In genomic region chr4:34250562-34250961, GRCh38 we compare ENCODE assay signal across 24 cellular contexts.
DNase-seq lines count a peak whose midpoint lies in the region; ATAC-seq and TF ChIP-seq lines count a peak whose summit lies in the region.
"Had no signal": no experiment of that assay in that cellular context is flagged by ENCODE, and none has a peak within 500 bp of the region (broad histone marks: within the 10 kb centered on the region; RNA-seq: fewer than 3 reads in every experiment).

No MANE protein-coding gene starts in this region.

- H3K27ac Mint-ChIP-seq in HFFc6, result no peak overlapping the region
- H3K27ac Mint-ChIP-seq in glutamatergic neuron (ENCODE audit: unreplicated experiment), result no peak overlapping the region
- H3K27ac Mint-ChIP-seq: activated CD4-positive, alpha-beta T cell treated with anti-CD3 and anti-CD28 coated beads, Interleukin-2, amount 10 ng/mL, durations not matched to agents 24 days and 14 days; CD4-positive, alpha-beta memory T cell; H9; stimulated activated effector memory CD8-positive, alpha-beta T cell treated with anti-CD3 and anti-CD28 coated beads, Interleukin-12 subunit alpha, Interleukin-12 subunit beta, amount 100 ng/mL, for 72 hours had no signal

- H3K4me1 Mint-ChIP-seq in HFFc6 (ENCODE audit: low read depth), result peaks cover 17% of the 10 kb centered on the region
- H3K4me1 Mint-ChIP-seq in glutamatergic neuron (ENCODE audit: low read depth, unreplicated experiment), result no peaks in the 10 kb centered on the region
- H3K4me1 Mint-ChIP-seq: activated CD4-positive, alpha-beta T cell treated with anti-CD3 and anti-CD28 coated beads, Interleukin-2, amount 10 ng/mL, durations not matched to agents 24 days and 14 days; CD4-positive, alpha-beta memory T cell; H9; neural crest cell; stimulated activated effector memory CD8-positive, alpha-beta T cell treated with anti-CD3 and anti-CD28 coated beads, Interleukin-12 subunit alpha, Interleukin-12 subunit beta, amount 100 ng/mL, for 72 hours had no signal

- H3K27ac ChIP-seq in AG04450 (ENCODE audit: low read depth, low read length), result no peak overlapping the region
- H3K27ac ChIP-seq: thyroid gland had no signal

- no peaks in the 10 kb centered on the region for H3K9me3 ChIP-seq in AG04450 (ENCODE audit: control insufficient read depth, insufficient read depth, low read length)
- H3K9me3 ChIP-seq in adipocyte (ENCODE audit: control insufficient read depth, low read length), result no peaks in the 10 kb centered on the region
- H3K9me3 ChIP-seq: SK-N-SH, thyroid gland had no signal

- POLR2A ChIA-PET in AG04450 (lab: Yijun Ruan, JAX), result no interaction called here

- no peak overlapping the region for H3K9ac ChIP-seq in adipocyte (ENCODE audit: low read length)
- H3K9ac ChIP-seq: SK-N-SH had no signal

- CTCF ChIA-PET in AG04450 (lab: Charles Lee), result no interaction called here

- H3K4me1 ChIP-seq in adipocyte (ENCODE audit: control insufficient read depth, insufficient read depth, low read length), result peaks cover 9% of the 10 kb centered on the region
- H3K4me1 ChIP-seq: thyroid gland had no signal

- no peaks in the 10 kb centered on the region for H3K36me3 ChIP-seq in adipocyte (ENCODE audit: control insufficient read depth, insufficient read depth, low read length, severe bottlenecking)
- H3K36me3 ChIP-seq: thyroid gland had no signal

- H3K9me3 Mint-ChIP-seq in HFFc6 (no peaks in the 10 kb centered on the region), glutamatergic neuron (ENCODE audit: unreplicated experiment) (no peaks in the 10 kb centered on the region)
- H3K9me3 Mint-ChIP-seq: neural crest cell had no signal

- no peaks in the 10 kb centered on the region for H3K27me3 ChIP-seq in AG04450 (ENCODE audit: control insufficient read depth, insufficient read depth, low read length)
- H3K27me3 ChIP-seq in adipocyte (replicated peaks; ENCODE audit: control insufficient read depth, insufficient read depth, low read length), result no peaks in the 10 kb centered on the region
- H3K27me3 ChIP-seq: thyroid gland had no signal

- H3K27me3 Mint-ChIP-seq in HFFc6 (ENCODE audit: insufficient read depth) (peaks cover 2% of the 10 kb centered on the region; the same call in 1 of the 2 replicates), glutamatergic neuron (ENCODE audit: unreplicated experiment) (no peaks in the 10 kb centered on the region)
- H3K27me3 Mint-ChIP-seq: activated CD4-positive, alpha-beta T cell treated with anti-CD3 and anti-CD28 coated beads, Interleukin-2, amount 10 ng/mL, durations not matched to agents 24 days and 14 days; CD4-positive, alpha-beta memory T cell had no signal

- no peak for ATAC-seq in HG02938 (IDR thresholded peaks at IDR 0.05; ENCODE audit: unreplicated experiment)
- no peak for ATAC-seq in sciatic nerve
- ATAC-seq: stimulated activated effector memory CD8-positive, alpha-beta T cell treated with anti-CD3 and anti-CD28 coated beads, Interleukin-12 subunit alpha, Interleukin-12 subunit beta, amount 100 ng/mL, for 72 hours had no signal

- no peak overlapping the region for H3K4me3 Mint-ChIP-seq in HFFc6
- H3K4me3 Mint-ChIP-seq in glutamatergic neuron (ENCODE audit: unreplicated experiment), result no peak overlapping the region
- H3K4me3 Mint-ChIP-seq: activated CD4-positive, alpha-beta T cell treated with anti-CD3 and anti-CD28 coated beads, Interleukin-2, amount 10 ng/mL, durations not matched to agents 24 days and 14 days; CD4-positive, alpha-beta memory T cell; H9; neural crest cell; stimulated activated effector memory CD8-positive, alpha-beta T cell treated with anti-CD3 and anti-CD28 coated beads, Interleukin-12 subunit alpha, Interleukin-12 subunit beta, amount 100 ng/mL, for 72 hours had no signal

- no peaks in the 10 kb centered on the region for H3K36me3 Mint-ChIP-seq in HFFc6 (ENCODE audit: low read depth)
- no peaks in the 10 kb centered on the region for H3K36me3 Mint-ChIP-seq in glutamatergic neuron (ENCODE audit: unreplicated experiment)
- H3K36me3 Mint-ChIP-seq: CD4-positive, alpha-beta memory T cell; stimulated activated effector memory CD8-positive, alpha-beta T cell treated with anti-CD3 and anti-CD28 coated beads, Interleukin-12 subunit alpha, Interleukin-12 subunit beta, amount 100 ng/mL, for 72 hours had no signal

- intact Hi-C loops in sciatic nerve (cut with DNase I), result no loop called here

- TF ChIP-seq CTCF in AG04450 (IDR thresholded peaks at IDR 0.05; ENCODE audit: low read depth, low read length), result no peak
- TF ChIP-seq CTCF in HFFc6 (IDR thresholded peaks at IDR 0.05), result no peak
- no peak for TF ChIP-seq CTCF in glutamatergic neuron (IDR thresholded peaks at IDR 0.05; ENCODE audit: partially characterized antibody, unreplicated experiment)

- DNase-seq in AG04450 (ENCODE audit: low read depth, low spot score) (peak; percentile 3), HFFc6 (peak; percentile 36), adipocyte (ENCODE audit: low read depth) (peak; percentile 16), fibroblast of the conjunctiva (ENCODE audit: low read depth) (peak; percentile 23), amniotic stem cell (lab: John Stamatoyannopoulos, UW) (no peak), sciatic nerve (ENCODE audit: low spot score) (no peak), glutamatergic neuron (no peak)
- DNase-seq: activated CD4-positive, alpha-beta T cell treated with anti-CD3 and anti-CD28 coated beads, Interleukin-2, amount 10 ng/mL, durations not matched to agents 24 days and 14 days; activated effector memory CD4-positive, alpha-beta T cell treated with Interleukin-2 at 50 U/mL for 16 hours; amygdala; CD4-positive, alpha-beta memory T cell; DMS79 treated with DMSO at 0.1 percent for 48 hours; effector memory CD4-positive, alpha-beta T cell; H9; KG1; NCI-H1105 treated with DMSO at 0.1 percent for 48 hours; NCI-H2107; NCI-H69; SK-N-SH; stimulated activated CD4-positive, alpha-beta T cell treated with anti-CD3 and anti-CD28 coated beads, Interleukin-12 subunit alpha, Interleukin-12 subunit beta, amount 100 ng/mL, for 4 hours; thyroid gland had no signal

- H3K4me3 ChIP-seq in AG04450 (ENCODE audit: low read depth, low read length) (no peak overlapping the region), adipocyte (ENCODE audit: low read length) (no peak overlapping the region)
- H3K4me3 ChIP-seq: thyroid gland had no signal

Comparison
In these comparisons a context has a peak if more than half of its experiments do, and no peak if none do; other contexts are left out.
1. DNase-seq: peak in AG04450 (single experiment), HFFc6 (single experiment), adipocyte (single experiment) and fibroblast of the conjunctiva (single experiment); none in amniotic stem cell (single experiment), sciatic nerve (single experiment) and glutamatergic neuron (single experiment).